1 cellular context compared by ENCODE assay signal in the genomic region with DNA sequence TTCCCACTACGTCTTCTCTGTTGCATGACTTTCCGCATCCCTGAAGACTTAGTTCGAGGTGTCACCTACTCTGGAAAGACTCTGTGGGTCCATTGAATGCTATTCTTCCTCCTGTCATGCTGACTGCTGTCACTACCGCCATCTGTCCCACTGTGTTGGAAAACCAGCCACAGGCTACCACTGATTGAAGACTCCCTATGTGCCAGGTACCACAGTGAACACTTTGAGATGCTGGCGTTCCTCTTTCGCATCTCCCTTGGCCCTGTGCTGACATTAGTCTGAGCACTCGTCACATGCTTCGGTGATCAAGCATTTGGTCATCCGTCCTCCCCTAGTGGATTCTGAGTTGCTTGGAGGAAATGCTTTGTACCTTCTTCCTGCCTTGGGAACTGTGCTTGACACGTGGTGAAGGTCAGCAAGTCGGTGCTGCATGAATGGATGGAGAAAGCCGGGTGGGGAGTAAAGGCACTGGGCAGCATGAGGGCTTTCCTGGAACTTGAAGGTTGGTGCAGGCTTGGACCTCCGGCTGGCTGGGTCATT.
TF ChIP-seq lines count a peak whose summit lies in the region.

No MANE protein-coding gene starts in this region.

TF ChIP-seq in endothelial cell of umbilical vein, 7 proteins besides CTCF, POLR2A, EP300 and RAD21 (continued from another document):
- no peak for TF ChIP-seq FOS (IDR thresholded peaks at IDR 0.05; ENCODE audit: borderline replicate concordance, insufficient read depth, low read length)
- no peak for TF ChIP-seq GATA2 (IDR thresholded peaks at IDR 0.05; ENCODE audit: insufficient read depth, insufficient read length, low read depth, low read length)
- no peak for TF ChIP-seq EZH2 (IDR thresholded peaks at IDR 0.05; ENCODE audit: borderline replicate concordance, low read depth, low read length, severe bottlenecking)
- TF ChIP-seq, protein P1, sequence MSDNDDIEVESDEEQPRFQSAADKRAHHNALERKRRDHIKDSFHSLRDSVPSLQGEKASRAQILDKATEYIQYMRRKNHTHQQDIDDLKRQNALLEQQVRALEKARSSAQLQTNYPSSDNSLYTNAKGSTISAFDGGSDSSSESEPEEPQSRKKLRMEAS (IDR thresholded peaks at IDR 0.05; ENCODE audit: insufficient read depth, insufficient read length): no peak
